In genomic region chr2:190524928-190525327, GRCh38 we compare ENCODE assay signal across 13 cellular contexts. TPM values are rescaled to one million over a fixed set of nuclear protein-coding genes. Genes with fewer than 3 reads are reported as not detected.
A peak's percentile ranks its signal among the peaks of the same experiment; 100 is the strongest.
DNase-seq lines count a peak whose midpoint lies in the region; ATAC-seq lines count a peak whose summit lies in the region.
"Had no signal": no experiment of that assay in that cellular context is flagged by ENCODE, and none has a peak within 500 bp of the region (broad histone marks: within the 10 kb centered on the region; RNA-seq: fewer than 3 reads in every experiment).

No MANE protein-coding gene starts in this region.

- H3K36me3 Mint-ChIP-seq in activated CD4-positive, alpha-beta T cell treated with anti-CD3 and anti-CD28 coated beads for 36 hours (ENCODE audit: low read depth), result peaks cover 39% of the 10 kb centered on the region
- H3K36me3 Mint-ChIP-seq in activated T-helper 17 cell treated with anti-CD3 and anti-CD28 coated beads, Interleukin-2, amount 50 U/mL, for 72 hours (ENCODE audit: low read depth), result peaks cover 16% of the 10 kb centered on the region
- peaks cover 21% of the 10 kb centered on the region for H3K36me3 Mint-ChIP-seq in stimulated activated effector memory CD8-positive, alpha-beta T cell treated with anti-CD3 and anti-CD28 coated beads, Interleukin-12 subunit alpha, Interleukin-12 subunit beta, amount 100 ng/mL, for 72 hours

- H3K27me3 Mint-ChIP-seq in activated CD4-positive, alpha-beta T cell treated with anti-CD3 and anti-CD28 coated beads for 36 hours, result no peaks in the 10 kb centered on the region
- H3K27me3 Mint-ChIP-seq in stimulated activated naive CD8-positive, alpha-beta T cell treated with anti-CD3 and anti-CD28 coated beads, Interleukin-15, amount 100 ng/mL, for 72 hours, result no peaks in the 10 kb centered on the region
- H3K27me3 Mint-ChIP-seq in activated T-helper 17 cell treated with anti-CD3 and anti-CD28 coated beads, Interleukin-2, amount 50 U/mL, for 72 hours, result no peaks in the 10 kb centered on the region
- H3K27me3 Mint-ChIP-seq: CD4-positive, alpha-beta T cell had no signal

- H3K4me1 Mint-ChIP-seq in activated CD4-positive, alpha-beta T cell treated with anti-CD3 and anti-CD28 coated beads for 36 hours, result peaks cover 64% of the 10 kb centered on the region
- peaks cover 68% of the 10 kb centered on the region for H3K4me1 Mint-ChIP-seq in stimulated activated naive CD8-positive, alpha-beta T cell treated with anti-CD3 and anti-CD28 coated beads, Interleukin-15, amount 100 ng/mL, for 72 hours
- H3K4me1 Mint-ChIP-seq in activated T-helper 17 cell treated with anti-CD3 and anti-CD28 coated beads, Interleukin-2, amount 50 U/mL, for 72 hours, result peaks cover 36% of the 10 kb centered on the region
- H3K4me1 Mint-ChIP-seq in stimulated activated effector memory CD8-positive, alpha-beta T cell treated with anti-CD3 and anti-CD28 coated beads, Interleukin-12 subunit alpha, Interleukin-12 subunit beta, amount 100 ng/mL, for 72 hours, result peaks cover 59% of the 10 kb centered on the region

- ATAC-seq in activated CD4-positive, alpha-beta T cell treated with anti-CD3 and anti-CD28 coated beads for 36 hours, result peak; percentile 50
- peak; percentile 61 for ATAC-seq in stimulated activated naive CD8-positive, alpha-beta T cell treated with anti-CD3 and anti-CD28 coated beads, Interleukin-15, amount 100 ng/mL, for 72 hours
- no peak for ATAC-seq in stimulated activated naive CD8-positive, alpha-beta T cell treated with anti-CD3 and anti-CD28 coated beads, Interleukin-15, Interleukin-2, amounts not matched to agents 100 U/mL and 50 U/mL, for 24 hours
- peak; percentile 67 for ATAC-seq in activated T-helper 17 cell treated with anti-CD3 and anti-CD28 coated beads, Interleukin-2, amount 50 U/mL, for 72 hours (replicated peaks)
- ATAC-seq in stimulated activated effector memory CD8-positive, alpha-beta T cell treated with anti-CD3 and anti-CD28 coated beads, Interleukin-12 subunit alpha, Interleukin-12 subunit beta, amount 100 ng/mL, for 72 hours, result peak; percentile 56
- ATAC-seq: A549 had no signal

- POLR2A ChIA-PET in activated CD4-positive, alpha-beta T cell treated with anti-CD3 and anti-CD28 coated beads for 36 hours (lab: Charles Lee), result no interaction called here

- peaks cover 1% of the 10 kb centered on the region for H3K9me3 Mint-ChIP-seq in activated CD4-positive, alpha-beta T cell treated with anti-CD3 and anti-CD28 coated beads for 36 hours (ENCODE audit: low read depth)
- no peaks in the 10 kb centered on the region for H3K9me3 Mint-ChIP-seq in stimulated activated naive CD8-positive, alpha-beta T cell treated with anti-CD3 and anti-CD28 coated beads, Interleukin-15, amount 100 ng/mL, for 72 hours
- H3K9me3 Mint-ChIP-seq in activated T-helper 17 cell treated with anti-CD3 and anti-CD28 coated beads, Interleukin-2, amount 50 U/mL, for 72 hours, result no peaks in the 10 kb centered on the region
- no peaks in the 10 kb centered on the region for H3K9me3 Mint-ChIP-seq in stimulated activated effector memory CD8-positive, alpha-beta T cell treated with anti-CD3 and anti-CD28 coated beads, Interleukin-12 subunit alpha, Interleukin-12 subunit beta, amount 100 ng/mL, for 72 hours
- H3K9me3 Mint-ChIP-seq: CD4-positive, alpha-beta T cell; H9 had no signal

- H3K4me3 Mint-ChIP-seq in activated CD4-positive, alpha-beta T cell treated with anti-CD3 and anti-CD28 coated beads for 36 hours, result no peak overlapping the region
- H3K4me3 Mint-ChIP-seq in stimulated activated naive CD8-positive, alpha-beta T cell treated with anti-CD3 and anti-CD28 coated beads, Interleukin-15, amount 100 ng/mL, for 72 hours, result no peak overlapping the region
- no peak overlapping the region for H3K4me3 Mint-ChIP-seq in activated T-helper 17 cell treated with anti-CD3 and anti-CD28 coated beads, Interleukin-2, amount 50 U/mL, for 72 hours
- H3K4me3 Mint-ChIP-seq in stimulated activated effector memory CD8-positive, alpha-beta T cell treated with anti-CD3 and anti-CD28 coated beads, Interleukin-12 subunit alpha, Interleukin-12 subunit beta, amount 100 ng/mL, for 72 hours, result no peak overlapping the region
- H3K4me3 Mint-ChIP-seq: CD4-positive, alpha-beta T cell; H9 had no signal

- H3K27ac Mint-ChIP-seq in activated CD4-positive, alpha-beta T cell treated with anti-CD3 and anti-CD28 coated beads for 36 hours, result no peak overlapping the region
- H3K27ac Mint-ChIP-seq in stimulated activated naive CD8-positive, alpha-beta T cell treated with anti-CD3 and anti-CD28 coated beads, Interleukin-15, amount 100 ng/mL, for 72 hours, result no peak overlapping the region
- no peak overlapping the region for H3K27ac Mint-ChIP-seq in activated T-helper 17 cell treated with anti-CD3 and anti-CD28 coated beads, Interleukin-2, amount 50 U/mL, for 72 hours
- no peak overlapping the region for H3K27ac Mint-ChIP-seq in stimulated activated effector memory CD8-positive, alpha-beta T cell treated with anti-CD3 and anti-CD28 coated beads, Interleukin-12 subunit alpha, Interleukin-12 subunit beta, amount 100 ng/mL, for 72 hours
- H3K27ac Mint-ChIP-seq: H9 had no signal

- CTCF ChIA-PET in activated CD4-positive, alpha-beta T cell treated with anti-CD3 and anti-CD28 coated beads for 36 hours (lab: Charles Lee), result no interaction called here

- intact Hi-C loops in activated CD4-positive, alpha-beta T cell treated with anti-CD3 and anti-CD28 coated beads for 36 hours (cut with DNase I, micrococcal nuclease), result no loop called here

- DNase-seq in activated CD4-positive, alpha-beta T cell treated with anti-CD3 and anti-CD28 coated beads for 36 hours, result no peak
- no peak for DNase-seq in activated CD4-positive, alpha-beta T cell treated with anti-CD3 and anti-CD28 coated beads, Interleukin-2, amount 50 U/mL, for 4 hours
- no peak for DNase-seq in stimulated activated naive CD8-positive, alpha-beta T cell treated with anti-CD3 and anti-CD28 coated beads, Interleukin-15, amount 100 ng/mL, for 72 hours
- DNase-seq in stimulated activated naive CD8-positive, alpha-beta T cell treated with anti-CD3 and anti-CD28 coated beads, Interleukin-15, Interleukin-2, amounts not matched to agents 100 U/mL and 50 U/mL, for 24 hours, result no peak
- no peak for DNase-seq in stimulated activated effector memory CD8-positive, alpha-beta T cell treated with anti-CD3 and anti-CD28 coated beads, Interleukin-12 subunit alpha, Interleukin-12 subunit beta, amount 100 ng/mL, for 72 hours (ENCODE audit: low spot score in 2 of 2)
- DNase-seq in iPS-NIHi11 (ENCODE audit: low spot score), result no peak
- no peak for DNase-seq in NCI-H82 (lab: John Stamatoyannopoulos, UW)
- DNase-seq: AML-193; Caco-2; CD4-positive, alpha-beta T cell; H9 had no signal

RNA-seq across cellular contexts. Expression of gene NEMP2, which starts 9.6 kb away (rescaled TPM):
- total RNA-seq in activated CD4-positive, alpha-beta T cell treated with anti-CD3 and anti-CD28 coated beads for 36 hours, result 10 to 100 TPM; 24.6 to 25.1 TPM
- 10 to 100 TPM; 10.6 to 16.5 TPM for total RNA-seq in activated T-helper 17 cell treated with anti-CD3 and anti-CD28 coated beads, Interleukin-2, amount 50 U/mL, for 72 hours
